Comparison of ENCODE assay signal across 18 cellular contexts in the genomic region with DNA sequence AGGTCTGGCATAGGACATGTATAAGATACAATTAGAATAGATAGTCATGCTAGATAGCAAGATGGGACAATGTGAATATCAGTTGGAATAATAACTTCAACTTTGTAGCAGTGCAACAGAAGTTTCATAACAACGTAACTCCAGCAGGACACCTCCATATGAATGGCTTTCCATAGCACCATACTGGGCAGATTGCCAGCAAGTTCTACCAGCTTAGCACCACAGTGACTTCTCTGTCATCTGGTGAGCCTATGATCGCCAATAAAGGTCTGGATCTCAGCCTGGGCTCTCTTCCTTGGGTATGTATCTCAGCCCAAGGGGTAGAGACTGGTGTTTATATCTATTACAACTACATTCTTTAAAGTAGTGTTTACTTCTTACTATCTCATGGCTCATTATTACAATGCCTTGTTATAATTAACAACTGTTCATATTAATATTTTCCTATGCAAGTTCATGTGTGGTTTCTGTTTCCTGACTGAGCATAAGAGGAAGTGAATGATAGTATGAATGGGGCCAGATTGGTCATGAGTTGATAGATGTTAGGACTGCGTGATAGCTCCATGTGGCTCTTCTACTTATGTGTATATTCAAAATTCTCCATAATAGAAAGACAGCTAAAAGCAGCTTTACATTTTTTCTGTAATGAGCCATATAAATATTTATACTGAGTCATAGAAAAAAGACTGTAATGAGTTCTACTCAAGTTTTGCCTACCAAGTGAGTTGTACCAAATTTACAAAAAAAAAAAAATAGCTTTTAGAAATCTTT. TPM values are rescaled to one million over a fixed set of nuclear protein-coding genes. Genes with fewer than 3 reads are reported as not detected.
"Had no signal": no experiment of that assay in that cellular context is flagged by ENCODE, and none has a peak within 500 bp of the region (broad histone marks: within the 10 kb centered on the region; RNA-seq: fewer than 3 reads in every experiment).

No MANE protein-coding gene starts in this region.

- ATAC-seq: gastroesophageal sphincter; natural killer cell treated with Interleukin-12 subunit alpha and Interleukin-12 subunit beta and Interleukin-15 and Interleukin-18, amount 100 ng/mL, for 72 hours had no signal

- H3K27me3 ChIP-seq: adrenal gland, colonic mucosa, gastroesophageal sphincter, hepatocyte, right atrium auricular region, thyroid gland, uterus had no signal

- DNase-seq: activated CD4-positive, alpha-beta T cell treated with anti-CD3 and anti-CD28 coated beads, Interleukin-2, amount 50 U/mL, for 4 hours; activated CD4-positive, CD25-positive, alpha-beta regulatory T cell treated with anti-CD3 and anti-CD28 coated beads, Interleukin-2, amount 50 U/mL, for 72 hours; activated naive CD4-positive, alpha-beta T cell treated with anti-CD3 and anti-CD28 coated beads, Interleukin-2, amount 50 U/mL, for 16 hours; activated T-cell treated with anti-CD3 and anti-CD28 coated beads, Interleukin-2, amount 50 U/mL, for 1 hour; adrenal gland; caudate nucleus; colonic mucosa; effector memory CD4-positive, alpha-beta T cell; kidney; left ventricle myocardium inferior; nucleus accumbens; thyroid gland; uterus had no signal

- H3K4me3 ChIP-seq: adrenal gland, colonic mucosa, gastroesophageal sphincter, hepatocyte, left ventricle myocardium inferior, right atrium auricular region, skin epidermis, thyroid gland, uterus had no signal

- H3K9me3 ChIP-seq: adrenal gland, colonic mucosa, gastroesophageal sphincter, thyroid gland, uterus had no signal

- H3K36me3 ChIP-seq: adrenal gland, colonic mucosa, gastroesophageal sphincter, left ventricle myocardium inferior, right atrium auricular region, thyroid gland, uterus had no signal

RNA-seq across cellular contexts. Expression of a gene that starts 22.9 kb away (rescaled TPM):
- total RNA-seq: left ventricle myocardium inferior; natural killer cell treated with Interleukin-12 subunit alpha and Interleukin-12 subunit beta and Interleukin-15 and Interleukin-18, amount 100 ng/mL, for 72 hours; right atrium auricular region had no signal
